Comparison of ENCODE assay signal across 9 cellular contexts in the genomic region with DNA sequence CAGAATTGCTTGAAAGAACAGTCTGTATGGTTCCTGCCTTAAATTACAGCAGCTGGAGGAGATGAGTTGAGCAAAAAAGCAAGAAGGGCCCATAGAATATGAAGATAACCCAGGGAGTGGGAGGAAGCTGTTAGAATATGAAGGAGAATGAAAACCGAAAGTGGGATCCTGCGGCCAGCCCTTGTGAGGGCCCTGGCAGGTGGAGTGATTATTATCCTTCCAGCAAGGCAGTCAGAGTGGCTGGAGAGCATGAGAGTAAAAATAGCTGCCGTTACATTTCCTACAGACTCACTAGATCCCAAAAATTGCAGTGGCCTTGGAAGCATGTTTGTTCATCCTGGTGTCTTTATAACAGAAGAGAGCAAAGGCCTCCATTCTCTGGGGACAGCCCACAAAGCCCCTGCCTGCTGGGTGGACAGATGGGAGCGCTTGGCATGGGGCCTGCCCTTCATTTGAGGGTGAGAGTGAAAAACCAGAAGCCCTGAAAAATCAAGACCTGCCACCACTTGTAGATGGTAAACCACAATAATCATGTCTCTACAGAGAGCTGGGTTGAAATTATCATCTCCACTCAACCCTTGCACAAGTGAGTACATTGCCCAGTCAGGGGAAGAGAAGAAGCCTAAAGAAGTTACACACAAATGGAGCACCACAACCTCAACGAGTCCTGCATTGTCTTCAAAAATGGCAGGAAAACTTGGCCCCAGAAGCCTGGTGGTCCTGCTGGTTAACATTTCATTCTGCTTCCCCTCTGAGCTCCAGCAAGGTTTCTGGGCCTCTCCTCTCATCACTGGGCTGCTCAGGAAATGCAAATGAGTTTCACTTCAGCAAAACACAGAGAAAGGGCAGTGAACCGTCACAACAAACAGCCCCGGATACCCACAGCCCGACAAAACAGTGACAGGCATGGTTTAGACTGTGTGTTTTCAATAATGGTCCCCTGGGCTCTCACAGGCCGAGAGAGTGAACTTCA. TPM values are rescaled to one million over a fixed set of nuclear protein-coding genes. Genes with fewer than 3 reads are reported as not detected.
DNase-seq lines count a peak whose midpoint lies in the region; ATAC-seq, FAIRE-seq and TF ChIP-seq lines count a peak whose summit lies in the region.
"Had no signal": no experiment of that assay in that cellular context is flagged by ENCODE, and none has a peak within 500 bp of the region (broad histone marks: within the 10 kb centered on the region; RNA-seq: fewer than 3 reads in every experiment).

No MANE protein-coding gene starts in this region.

- TF ChIP-seq POLR2A in uterus (IDR thresholded peaks at IDR 0.05) = no peak

- peaks cover 22% of the 10 kb centered on the region for H3K27me3 ChIP-seq in iPS-20b (ENCODE audit: insufficient read depth, low read length)
- H3K27me3 ChIP-seq in uterus = no peaks in the 10 kb centered on the region

- DNase-seq in GM18507 (ENCODE audit: extremely low spot score, insufficient read length, low read depth) (peak; percentile 54), MV-4-11 (lab: John Stamatoyannopoulos, UW) (peak; percentile 82), uterus (peak in 1 of 2 donors; percentile 55), GOT3 (lab: John Stamatoyannopoulos, UW) (no peak), GM03348 (ENCODE audit: low spot score) (no peak)
- peak; percentile 65 for DNase-seq in activated CD8-positive, alpha-beta T cell treated with anti-CD3 and anti-CD28 coated beads, Interleukin-2, amount 10 ng/mL, durations not matched to agents 7 days and 5 days

- peaks cover 40% of the 10 kb centered on the region for H3K4me1 Mint-ChIP-seq in activated CD8-positive, alpha-beta T cell treated with anti-CD3 and anti-CD28 coated beads, Interleukin-2, amount 10 ng/mL, durations not matched to agents 7 days and 5 days (ENCODE audit: low read depth)

- peak overlapping the region; percentile 39; the same call in 1 of the 2 replicates for H3K9ac ChIP-seq in iPS-20b (ENCODE audit: low read depth, low read length)

- peak; percentile 82 for ATAC-seq in GM21786 (IDR thresholded peaks at IDR 0.05; ENCODE audit: unreplicated experiment)
- peak; percentile 60 for ATAC-seq in activated CD8-positive, alpha-beta T cell treated with anti-CD3 and anti-CD28 coated beads, Interleukin-2, amount 10 ng/mL, durations not matched to agents 7 days and 5 days

- H3K27ac ChIP-seq in iPS-20b (ENCODE audit: low read length) = peak overlapping the region; percentile 16
- H3K27ac ChIP-seq in uterus = peak overlapping the region; percentile 2 to 34

- H3K4me3 Mint-ChIP-seq in activated CD8-positive, alpha-beta T cell treated with anti-CD3 and anti-CD28 coated beads, Interleukin-2, amount 10 ng/mL, durations not matched to agents 7 days and 5 days = peak overlapping the region; percentile 20

- H3K9me3 Mint-ChIP-seq in activated CD8-positive, alpha-beta T cell treated with anti-CD3 and anti-CD28 coated beads, Interleukin-2, amount 10 ng/mL, durations not matched to agents 7 days and 5 days (ENCODE audit: insufficient read depth) = no peaks in the 10 kb centered on the region

- CTCF ChIA-PET in activated CD8-positive, alpha-beta T cell treated with anti-CD3 and anti-CD28 coated beads, Interleukin-2, amount 10 ng/mL, durations not matched to agents 7 days and 5 days (lab: Charles Lee) = interaction anchor here (0.9 to 4.3 kb wide), 10 partner anchors 12 to 338 kb away, joined by 3 to 30 read pairs (median 4); no protein-coding TSS in a partner anchor

- peaks cover 21% of the 10 kb centered on the region for H3K27me3 Mint-ChIP-seq in activated CD8-positive, alpha-beta T cell treated with anti-CD3 and anti-CD28 coated beads, Interleukin-2, amount 10 ng/mL, durations not matched to agents 7 days and 5 days (ENCODE audit: low read depth)

- H3K36me3 ChIP-seq in iPS-20b (ENCODE audit: insufficient read depth, low read depth, low read length) (peaks cover 30% of the 10 kb centered on the region), uterus (no peaks in the 10 kb centered on the region)

- intact Hi-C loops in uterus (cut with DNase I; ENCODE audit: low total_unique reads) = no loop called here

- H3K9me3 ChIP-seq in iPS-20b (ENCODE audit: insufficient read depth, low read depth, low read length) = no peaks in the 10 kb centered on the region
- H3K9me3 ChIP-seq in uterus = no peaks in the 10 kb centered on the region
- H3K9me3 ChIP-seq: thoracic aorta had no signal

- H3K27ac Mint-ChIP-seq in activated CD8-positive, alpha-beta T cell treated with anti-CD3 and anti-CD28 coated beads, Interleukin-2, amount 10 ng/mL, durations not matched to agents 7 days and 5 days = peak overlapping the region; percentile 57

- H3K36me3 Mint-ChIP-seq in activated CD8-positive, alpha-beta T cell treated with anti-CD3 and anti-CD28 coated beads, Interleukin-2, amount 10 ng/mL, durations not matched to agents 7 days and 5 days (ENCODE audit: low read depth) = peaks cover 3% of the 10 kb centered on the region

- peak; percentile 100 for FAIRE-seq in GM18507 (lab: Jason Lieb, UNC)

- H3K4me3 ChIP-seq in iPS-20b (ENCODE audit: low read length) = no peak overlapping the region
- no peak overlapping the region for H3K4me3 ChIP-seq in uterus
- H3K4me3 ChIP-seq: thoracic aorta had no signal

- H3K4me1 ChIP-seq in iPS-20b (ENCODE audit: insufficient read depth, low read length) (peaks cover 22% of the 10 kb centered on the region), uterus (peaks cover 0 to 8% of the 10 kb centered on the region in 2 donors)

- no peak for TF ChIP-seq CTCF in uterus (IDR thresholded peaks at IDR 0.05)

- POLR2A ChIA-PET in activated CD8-positive, alpha-beta T cell treated with anti-CD3 and anti-CD28 coated beads, Interleukin-2, amount 10 ng/mL, durations not matched to agents 7 days and 5 days (lab: Charles Lee) = interaction anchor here (0.6 to 1.7 kb wide), 2 partner anchors 16 to 23 kb away, joined by 3 to 8 read pairs; partner anchors contain the start of gene CIPC

RNA-seq across cellular contexts. Expression of gene ZDHHC22, which starts 20.5 kb away (rescaled TPM):
- total RNA-seq in activated CD8-positive, alpha-beta T cell treated with anti-CD3 and anti-CD28 coated beads, Interleukin-2, amount 10 ng/mL, durations not matched to agents 7 days and 5 days = not detected
- total RNA-seq in uterus = not detected
- total RNA-seq: thoracic aorta had no signal

RNA-seq across cellular contexts. Expression of gene CIPC, which starts 23.0 kb away (rescaled TPM):
- total RNA-seq in activated CD8-positive, alpha-beta T cell treated with anti-CD3 and anti-CD28 coated beads, Interleukin-2, amount 10 ng/mL, durations not matched to agents 7 days and 5 days = 10 to 100 TPM; 11.4 to 11.7 TPM
- 10 to 100 TPM in 3 of 4 donors, 1 to 10 TPM in 1; 8.2 to 71.8 (median 28.1) TPM for total RNA-seq in uterus

Comparison
In these comparisons a context has a peak if more than half of its experiments do, and no peak if none do; other contexts are left out.
1. DNase-seq: peak in GM18507 (single experiment), MV-4-11 (single experiment) and activated CD8-positive, alpha-beta T cell treated with anti-CD3 and anti-CD28 coated beads, Interleukin-2, amount 10 ng/mL, durations not matched to agents 7 days and 5 days (single experiment); none in GOT3 (single experiment) and GM03348 (single experiment).